1 cellular context compared by ENCODE assay signal in the genomic region with DNA sequence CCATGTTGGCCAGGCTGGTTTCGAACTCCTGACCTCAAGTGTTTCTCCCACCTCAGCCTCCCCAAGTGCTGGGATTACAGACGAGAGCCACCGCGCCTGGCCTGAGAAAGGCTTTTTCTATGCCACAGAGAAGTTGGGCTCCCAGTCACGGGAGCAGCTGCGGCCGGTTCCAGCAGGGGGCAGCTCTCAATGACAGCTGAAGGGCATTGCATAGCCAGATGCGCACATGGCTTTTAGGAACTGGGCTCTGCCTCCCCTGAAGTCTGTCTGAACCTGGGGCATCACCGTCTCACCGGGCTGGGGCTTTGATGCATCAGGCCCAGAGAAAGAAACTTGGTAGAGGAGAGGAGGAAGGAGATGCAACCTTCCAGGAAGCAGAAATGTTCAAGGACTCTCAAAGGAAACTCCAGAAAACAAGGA.
TF ChIP-seq lines count a peak whose summit lies in the region.

No MANE protein-coding gene starts in this region.

TF ChIP-seq in HepG2, 621 proteins besides CTCF, POLR2A, EP300 and RAD21 (continued from another document and continues in another):
- TF ChIP-seq UBTF (CRISPR knock-in tag; IDR thresholded peaks at IDR 0.05), result peak; percentile 74
- TF ChIP-seq AKNA (CRISPR knock-in tag; IDR thresholded peaks at IDR 0.05; ENCODE audit: borderline replicate concordance), result no peak
- no peak for TF ChIP-seq RCOR2 (CRISPR knock-in tag; IDR thresholded peaks at IDR 0.05)
- TF ChIP-seq NFKB2 (CRISPR knock-in tag; IDR thresholded peaks at IDR 0.05; ENCODE audit: borderline replicate concordance), result peak; percentile 37; the same call in 1 of the 2 replicates
- peak; percentile 73; the same call in 1 of the 2 replicates for TF ChIP-seq ISL2 (CRISPR knock-in tag; IDR thresholded peaks at IDR 0.05)
- no peak for TF ChIP-seq ZNF234 (CRISPR knock-in tag; conservative IDR thresholded peaks at IDR 0.05)
- no peak for TF ChIP-seq ZNF672 (CRISPR knock-in tag; IDR thresholded peaks at IDR 0.05)
- TF ChIP-seq IKZF4 (CRISPR knock-in tag; IDR thresholded peaks at IDR 0.05; ENCODE audit: borderline replicate concordance, low read depth, not compliant biosample characterization), result no peak
- TF ChIP-seq, protein P1, sequence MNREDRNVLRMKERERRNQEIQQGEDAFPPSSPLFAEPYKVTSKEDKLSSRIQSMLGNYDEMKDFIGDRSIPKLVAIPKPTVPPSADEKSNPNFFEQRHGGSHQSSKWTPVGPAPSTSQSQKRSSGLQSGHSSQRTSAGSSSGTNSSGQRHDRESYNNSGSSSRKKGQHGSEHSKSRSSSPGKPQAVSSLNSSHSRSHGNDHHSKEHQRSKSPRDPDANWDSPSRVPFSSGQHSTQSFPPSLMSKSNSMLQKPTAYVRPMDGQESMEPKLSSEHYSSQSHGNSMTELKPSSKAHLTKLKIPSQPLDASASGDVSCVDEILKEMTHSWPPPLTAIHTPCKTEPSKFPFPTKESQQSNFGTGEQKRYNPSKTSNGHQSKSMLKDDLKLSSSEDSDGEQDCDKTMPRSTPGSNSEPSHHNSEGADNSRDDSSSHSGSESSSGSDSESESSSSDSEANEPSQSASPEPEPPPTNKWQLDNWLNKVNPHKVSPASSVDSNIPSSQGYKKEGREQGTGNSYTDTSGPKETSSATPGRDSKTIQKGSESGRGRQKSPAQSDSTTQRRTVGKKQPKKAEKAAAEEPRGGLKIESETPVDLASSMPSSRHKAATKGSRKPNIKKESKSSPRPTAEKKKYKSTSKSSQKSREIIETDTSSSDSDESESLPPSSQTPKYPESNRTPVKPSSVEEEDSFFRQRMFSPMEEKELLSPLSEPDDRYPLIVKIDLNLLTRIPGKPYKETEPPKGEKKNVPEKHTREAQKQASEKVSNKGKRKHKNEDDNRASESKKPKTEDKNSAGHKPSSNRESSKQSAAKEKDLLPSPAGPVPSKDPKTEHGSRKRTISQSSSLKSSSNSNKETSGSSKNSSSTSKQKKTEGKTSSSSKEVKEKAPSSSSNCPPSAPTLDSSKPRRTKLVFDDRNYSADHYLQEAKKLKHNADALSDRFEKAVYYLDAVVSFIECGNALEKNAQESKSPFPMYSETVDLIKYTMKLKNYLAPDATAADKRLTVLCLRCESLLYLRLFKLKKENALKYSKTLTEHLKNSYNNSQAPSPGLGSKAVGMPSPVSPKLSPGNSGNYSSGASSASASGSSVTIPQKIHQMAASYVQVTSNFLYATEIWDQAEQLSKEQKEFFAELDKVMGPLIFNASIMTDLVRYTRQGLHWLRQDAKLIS (CRISPR knock-in tag; IDR thresholded peaks at IDR 0.05), result no peak
- TF ChIP-seq MLLT10 (CRISPR knock-in tag; IDR thresholded peaks at IDR 0.05), result no peak
- no peak for TF ChIP-seq PPARG (CRISPR knock-in tag; conservative IDR thresholded peaks at IDR 0.05)
- TF ChIP-seq SATB2 (CRISPR knock-in tag; IDR thresholded peaks at IDR 0.05), result no peak
- TF ChIP-seq ZNF569 (CRISPR knock-in tag; IDR thresholded peaks at IDR 0.05; ENCODE audit: borderline replicate concordance), result no peak
- no peak for TF ChIP-seq EEA1 (CRISPR knock-in tag; IDR thresholded peaks at IDR 0.05; ENCODE audit: borderline replicate concordance)
- TF ChIP-seq, protein P2, sequence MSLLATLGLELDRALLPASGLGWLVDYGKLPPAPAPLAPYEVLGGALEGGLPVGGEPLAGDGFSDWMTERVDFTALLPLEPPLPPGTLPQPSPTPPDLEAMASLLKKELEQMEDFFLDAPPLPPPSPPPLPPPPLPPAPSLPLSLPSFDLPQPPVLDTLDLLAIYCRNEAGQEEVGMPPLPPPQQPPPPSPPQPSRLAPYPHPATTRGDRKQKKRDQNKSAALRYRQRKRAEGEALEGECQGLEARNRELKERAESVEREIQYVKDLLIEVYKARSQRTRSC (CRISPR knock-in tag; IDR thresholded peaks at IDR 0.05; ENCODE audit: low read depth), result no peak
- no peak for TF ChIP-seq ZNF292 (CRISPR knock-in tag; IDR thresholded peaks at IDR 0.05; ENCODE audit: borderline replicate concordance, low read depth)
- TF ChIP-seq, protein P3, sequence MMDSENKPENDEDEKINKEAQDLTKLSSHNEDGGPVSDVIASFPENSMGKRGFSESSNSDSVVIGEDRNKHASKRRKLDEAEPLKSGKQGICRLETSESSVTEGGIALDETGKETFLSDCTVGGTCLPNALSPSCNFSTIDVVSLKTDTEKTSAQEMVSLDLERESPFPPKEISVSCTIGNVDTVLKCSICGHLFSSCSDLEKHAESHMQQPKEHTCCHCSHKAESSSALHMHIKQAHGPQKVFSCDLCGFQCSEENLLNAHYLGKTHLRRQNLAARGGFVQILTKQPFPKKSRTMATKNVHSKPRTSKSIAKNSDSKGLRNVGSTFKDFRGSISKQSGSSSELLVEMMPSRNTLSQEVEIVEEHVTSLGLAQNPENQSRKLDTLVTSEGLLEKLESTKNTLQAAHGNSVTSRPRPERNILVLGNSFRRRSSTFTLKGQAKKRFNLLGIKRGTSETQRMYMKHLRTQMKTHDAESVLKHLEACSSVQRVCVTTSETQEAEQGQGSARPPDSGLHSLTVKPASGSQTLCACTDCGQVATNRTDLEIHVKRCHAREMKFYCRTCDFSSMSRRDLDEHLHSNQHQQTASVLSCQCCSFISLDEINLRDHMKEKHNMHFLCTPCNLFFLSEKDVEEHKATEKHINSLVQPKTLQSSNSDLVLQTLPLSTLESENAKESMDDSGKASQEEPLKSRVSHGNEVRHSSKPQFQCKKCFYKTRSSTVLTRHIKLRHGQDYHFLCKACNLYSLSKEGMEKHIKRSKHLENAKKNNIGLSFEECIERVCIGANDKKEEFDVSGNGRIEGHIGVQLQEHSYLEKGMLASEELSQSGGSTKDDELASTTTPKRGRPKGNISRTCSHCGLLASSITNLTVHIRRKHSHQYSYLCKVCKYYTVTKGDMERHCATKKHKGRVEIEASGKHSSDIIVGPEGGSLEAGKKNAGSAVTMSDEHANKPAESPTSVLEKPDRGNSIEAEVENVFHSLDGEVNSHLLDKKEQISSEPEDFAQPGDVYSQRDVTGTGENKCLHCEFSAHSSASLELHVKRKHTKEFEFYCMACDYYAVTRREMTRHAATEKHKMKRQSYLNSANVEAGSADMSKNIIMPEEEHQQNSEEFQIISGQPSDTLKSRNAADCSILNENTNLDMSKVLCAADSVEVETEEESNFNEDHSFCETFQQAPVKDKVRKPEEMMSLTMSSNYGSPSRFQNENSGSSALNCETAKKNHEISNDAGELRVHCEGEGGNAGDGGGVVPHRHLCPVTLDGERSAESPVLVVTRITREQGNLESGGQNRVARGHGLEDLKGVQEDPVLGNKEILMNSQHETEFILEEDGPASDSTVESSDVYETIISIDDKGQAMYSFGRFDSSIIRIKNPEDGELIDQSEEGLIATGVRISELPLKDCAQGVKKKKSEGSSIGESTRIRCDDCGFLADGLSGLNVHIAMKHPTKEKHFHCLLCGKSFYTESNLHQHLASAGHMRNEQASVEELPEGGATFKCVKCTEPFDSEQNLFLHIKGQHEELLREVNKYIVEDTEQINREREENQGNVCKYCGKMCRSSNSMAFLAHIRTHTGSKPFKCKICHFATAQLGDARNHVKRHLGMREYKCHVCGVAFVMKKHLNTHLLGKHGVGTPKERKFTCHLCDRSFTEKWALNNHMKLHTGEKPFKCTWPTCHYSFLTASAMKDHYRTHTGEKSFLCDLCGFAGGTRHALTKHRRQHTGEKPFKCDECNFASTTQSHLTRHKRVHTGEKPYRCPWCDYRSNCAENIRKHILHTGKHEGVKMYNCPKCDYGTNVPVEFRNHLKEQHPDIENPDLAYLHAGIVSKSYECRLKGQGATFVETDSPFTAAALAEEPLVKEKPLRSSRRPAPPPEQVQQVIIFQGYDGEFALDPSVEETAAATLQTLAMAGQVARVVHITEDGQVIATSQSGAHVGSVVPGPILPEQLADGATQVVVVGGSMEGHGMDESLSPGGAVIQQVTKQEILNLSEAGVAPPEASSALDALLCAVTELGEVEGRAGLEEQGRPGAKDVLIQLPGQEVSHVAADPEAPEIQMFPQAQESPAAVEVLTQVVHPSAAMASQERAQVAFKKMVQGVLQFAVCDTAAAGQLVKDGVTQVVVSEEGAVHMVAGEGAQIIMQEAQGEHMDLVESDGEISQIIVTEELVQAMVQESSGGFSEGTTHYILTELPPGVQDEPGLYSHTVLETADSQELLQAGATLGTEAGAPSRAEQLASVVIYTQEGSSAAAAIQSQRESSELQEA (CRISPR knock-in tag; IDR thresholded peaks at IDR 0.05; ENCODE audit: not compliant biosample characterization), result no peak
- peak; percentile 56 for TF ChIP-seq PATZ1 (CRISPR knock-in tag; IDR thresholded peaks at IDR 0.05)
- peak; percentile 83; the same call in 1 of the 2 replicates for TF ChIP-seq ZNF788 (CRISPR knock-in tag; IDR thresholded peaks at IDR 0.05; ENCODE audit: borderline replicate concordance)
- TF ChIP-seq NAIF1 (CRISPR knock-in tag; IDR thresholded peaks at IDR 0.05; ENCODE audit: borderline replicate concordance), result 0 out of 2 replicates have a peak, but pooled peaks have one; percentile 37
- no peak for TF ChIP-seq NFRKB (IDR thresholded peaks at IDR 0.05)
- TF ChIP-seq ZNF570 (CRISPR knock-in tag; IDR thresholded peaks at IDR 0.05; ENCODE audit: borderline replicate concordance), result no peak
- peak; percentile 97 for TF ChIP-seq ZNF619 (CRISPR knock-in tag; IDR thresholded peaks at IDR 0.05)
- peak; percentile 40; the same call in 1 of the 2 replicates for TF ChIP-seq ZNF260 (CRISPR knock-in tag; IDR thresholded peaks at IDR 0.05; ENCODE audit: borderline replicate concordance, low read depth)
- peak; percentile 41; the same call in 1 of the 2 replicates for TF ChIP-seq ETV5 (CRISPR knock-in tag; IDR thresholded peaks at IDR 0.05; ENCODE audit: borderline replicate concordance)
- no peak for TF ChIP-seq SRY (CRISPR knock-in tag; IDR thresholded peaks at IDR 0.05)
- 0 out of 2 replicates have a peak, but pooled peaks have one; percentile 46 for TF ChIP-seq REPIN1 (CRISPR knock-in tag; IDR thresholded peaks at IDR 0.05; ENCODE audit: borderline replicate concordance, low read depth)
- TF ChIP-seq SAP130 (CRISPR knock-in tag; IDR thresholded peaks at IDR 0.05; ENCODE audit: low read depth), result peak; percentile 81
- 0 out of 2 replicates have a peak, but pooled peaks have one; percentile 41 for TF ChIP-seq ZNF720 (CRISPR knock-in tag; IDR thresholded peaks at IDR 0.05)
- TF ChIP-seq ARID2 (CRISPR knock-in tag; IDR thresholded peaks at IDR 0.05; ENCODE audit: borderline replicate concordance), result no peak
- no peak for TF ChIP-seq ZNF552 (CRISPR knock-in tag; IDR thresholded peaks at IDR 0.05; ENCODE audit: borderline replicate concordance)
- no peak for TF ChIP-seq JUND (CRISPR knock-in tag; IDR thresholded peaks at IDR 0.05)
- TF ChIP-seq ZNF12 (CRISPR knock-in tag; IDR thresholded peaks at IDR 0.05), result no peak
